In the genomic region with DNA sequence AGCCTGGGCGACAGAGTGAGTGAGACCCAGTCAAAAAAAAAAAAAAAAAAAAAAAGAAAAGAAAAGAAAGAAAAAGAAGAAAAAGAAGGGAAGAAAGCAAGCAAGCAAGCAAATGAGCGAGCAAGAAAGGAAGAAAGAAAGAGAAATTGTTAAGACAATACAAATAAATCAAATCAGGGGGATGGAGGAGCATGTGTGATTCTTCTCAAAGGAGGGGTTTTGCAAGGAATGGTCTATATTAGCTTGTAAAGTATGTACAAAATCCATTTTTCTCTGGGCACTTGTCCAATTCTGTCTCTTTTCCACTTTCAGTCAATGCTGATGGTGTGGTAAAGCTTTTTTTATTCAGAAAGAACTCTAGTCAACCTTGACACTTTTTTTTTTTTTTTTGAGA, we compare ENCODE assay signal across 22 cellular contexts.
"Had no signal": no experiment of that assay in that cellular context is flagged by ENCODE, and none has a peak within 500 bp of the region (broad histone marks: within the 10 kb centered on the region; RNA-seq: fewer than 3 reads in every experiment).

No MANE protein-coding gene starts in this region.

- H3K27me3 ChIP-seq: colonic mucosa, esophagus squamous epithelium, gastrocnemius medialis, heart right ventricle, left lung had no signal

- H3K9me3 Mint-ChIP-seq: dendritic cell treated with granulocyte-macrophage colony-stimulating factor and Interleukin-4, amounts not matched to agents 40 ng/mL and 50 ng/mL, for 4 days; effector memory CD8-positive, alpha-beta T cell; endodermal cell; mesothelial cell of epicardium had no signal

- ATAC-seq: effector memory CD8-positive, alpha-beta T cell; esophagus mucosa; gastrocnemius medialis; heart right ventricle; left cardiac atrium; left lung; left ventricle myocardium superior; lower lobe of right lung had no signal

- H3K4me3 Mint-ChIP-seq: dendritic cell treated with granulocyte-macrophage colony-stimulating factor and Interleukin-4, amounts not matched to agents 40 ng/mL and 50 ng/mL, for 4 days; effector memory CD8-positive, alpha-beta T cell; endodermal cell; mesothelial cell of epicardium had no signal

- DNase-seq: colonic mucosa; cortex of kidney; effector CD8-positive, alpha-beta T cell; effector memory CD8-positive, alpha-beta T cell; endodermal cell; erythroblast; esophagus squamous epithelium; foreskin melanocyte; gastrocnemius medialis; glutamatergic neuron; head of caudate nucleus; heart right ventricle; hippocampal formation; left cardiac atrium; left lung; left ventricle myocardium superior; lower lobe of right lung; mesenchymal stem cell; mucosa of descending colon had no signal

- H3K27ac Mint-ChIP-seq: dendritic cell treated with granulocyte-macrophage colony-stimulating factor and Interleukin-4, amounts not matched to agents 40 ng/mL and 50 ng/mL, for 4 days; effector memory CD8-positive, alpha-beta T cell; endodermal cell; mesothelial cell of epicardium had no signal

- H3K36me3 Mint-ChIP-seq: mesothelial cell of epicardium had no signal

- H3K4me3 ChIP-seq: colonic mucosa, esophagus squamous epithelium, gastrocnemius medialis, heart right ventricle, left lung, lower lobe of right lung, mucosa of descending colon had no signal

- H3K9me3 ChIP-seq: colonic mucosa, esophagus squamous epithelium, gastrocnemius medialis, heart right ventricle, left lung, lower lobe of right lung, mucosa of descending colon had no signal

- H3K27ac ChIP-seq: esophagus squamous epithelium, gastrocnemius medialis, lower lobe of right lung had no signal

- H3K36me3 ChIP-seq: colonic mucosa, esophagus squamous epithelium, gastrocnemius medialis, heart right ventricle, left lung, lower lobe of right lung had no signal
